In the genomic region with DNA sequence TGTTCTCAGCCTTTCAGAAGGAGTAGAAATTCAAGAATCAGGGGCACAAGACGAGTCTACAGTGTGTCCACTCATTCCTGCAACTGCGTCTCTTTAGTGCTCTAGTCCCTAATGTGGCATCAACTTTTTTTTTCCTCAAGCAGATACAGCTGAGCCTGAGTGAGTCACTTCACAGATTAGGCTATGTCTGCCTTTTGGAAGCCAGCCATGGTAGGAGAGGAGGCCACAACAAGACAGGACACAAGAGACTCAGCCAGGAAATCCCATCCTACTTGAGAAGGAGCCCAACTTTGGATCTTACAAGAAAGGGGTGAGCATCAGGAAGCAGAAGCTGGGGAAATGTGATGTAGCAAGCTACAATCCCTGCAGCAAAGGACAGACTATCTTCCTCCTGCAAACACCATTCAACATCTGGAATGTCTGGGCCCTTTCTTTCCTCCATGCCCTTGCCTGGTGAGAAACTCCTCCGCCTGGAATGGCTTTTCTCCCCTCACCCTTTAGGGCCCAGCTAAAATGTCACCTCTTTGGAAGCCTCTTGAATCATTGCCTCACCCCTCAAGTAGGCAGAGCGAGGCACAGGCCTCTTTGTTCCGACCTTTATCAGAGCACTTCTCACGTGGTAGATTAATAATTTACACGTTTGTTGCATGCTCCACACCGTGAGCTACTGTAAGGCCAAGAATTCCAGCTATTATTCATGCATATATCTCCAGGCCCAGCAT, we compare ENCODE assay signal across 1 cellular context.
TF ChIP-seq lines count a peak whose summit lies in the region.

No MANE protein-coding gene starts in this region.

TF ChIP-seq in K562, 482 proteins besides CTCF, POLR2A, EP300 and RAD21 (continued from another document):
- no peak for TF ChIP-seq ZNF263 (CRISPR knock-in tag; IDR thresholded peaks at IDR 0.05; ENCODE audit: borderline replicate concordance)
- TF ChIP-seq CREB1 (IDR thresholded peaks at IDR 0.05) = no peak
- TF ChIP-seq CREB1 (CRISPR knock-in tag; IDR thresholded peaks at IDR 0.05) = no peak
- no peak for TF ChIP-seq NFXL1 (CRISPR knock-in tag; IDR thresholded peaks at IDR 0.05)
- TF ChIP-seq RBM39 (optimal IDR thresholded peaks at IDR 0.05; ENCODE audit: low read depth, low read length) = no peak
- TF ChIP-seq JUND (IDR thresholded peaks at IDR 0.05; ENCODE audit: borderline replicate concordance, low read depth, low read length) = peak; percentile 64; the same call in 1 of the 2 replicates
- TF ChIP-seq JUND (tag; IDR thresholded peaks at IDR 0.05; ENCODE audit: borderline replicate concordance, low read depth, low read length) = peak; percentile 57; the same call in 1 of the 3 replicates
- TF ChIP-seq ZNF583 (CRISPR knock-in tag; IDR thresholded peaks at IDR 0.05) = no peak
- TF ChIP-seq CBX8 (IDR thresholded peaks at IDR 0.05; ENCODE audit: borderline replicate concordance, extremely low read depth, low read depth, low read length, poor library complexity, severe bottlenecking) = no peak
- TF ChIP-seq HMGN3 (IDR thresholded peaks at IDR 0.05; ENCODE audit: borderline replicate concordance, extremely low read depth, insufficient read length, low read depth, low read length) = no peak
- no peak for TF ChIP-seq XRCC3 (IDR thresholded peaks at IDR 0.05)
